Comparison of ENCODE assay signal across 9 cellular contexts in genomic region chr19:2529473-2529918, GRCh38. TPM values are rescaled to one million over a fixed set of nuclear protein-coding genes. Genes with fewer than 3 reads are reported as not detected.
DNase-seq lines count a peak whose midpoint lies in the region; ATAC-seq and TF ChIP-seq lines count a peak whose summit lies in the region.
"Had no signal": no experiment of that assay in that cellular context is flagged by ENCODE, and none has a peak within 500 bp of the region (broad histone marks: within the 10 kb centered on the region; RNA-seq: fewer than 3 reads in every experiment).

No MANE protein-coding gene starts in this region.

- no peak overlapping the region for H2BK5ac ChIP-seq in mesenchymal stem cell (ENCODE audit: low read depth, low read length, poor library complexity, severe bottlenecking)

- H3K36me3 ChIP-seq in mesenchymal stem cell (ENCODE audit: control insufficient read depth in 1 of 2, insufficient read depth in 2 of 2, low read depth in 1 of 2, low read length in 2 of 2) = no peaks in the 10 kb centered on the region
- H3K36me3 ChIP-seq in tibial nerve = no peaks in the 10 kb centered on the region

- CTCF ChIA-PET in activated CD8-positive, alpha-beta memory T cell treated with anti-CD3 and anti-CD28 coated beads, Interleukin-2, amount 10 ng/mL, durations not matched to agents 7 days and 5 days (lab: Charles Lee) = interaction anchor here (1.2 kb wide), 1 partner anchor 50 kb away, joined by 3 read pairs; no protein-coding TSS in a partner anchor

- no peak overlapping the region for H2AFZ ChIP-seq in mesenchymal stem cell (ENCODE audit: low read depth, low read length)

- H3K4me1 Mint-ChIP-seq in activated CD8-positive, alpha-beta memory T cell treated with anti-CD3 and anti-CD28 coated beads, Interleukin-2, amount 10 ng/mL, durations not matched to agents 7 days and 5 days = peaks cover 17% of the 10 kb centered on the region

- H3K27me3 Mint-ChIP-seq in activated CD8-positive, alpha-beta memory T cell treated with anti-CD3 and anti-CD28 coated beads, Interleukin-2, amount 10 ng/mL, durations not matched to agents 7 days and 5 days = peaks cover 9% of the 10 kb centered on the region
- H3K27me3 Mint-ChIP-seq: activated naive CD8-positive, alpha-beta T cell treated with anti-CD3 and anti-CD28 coated beads, Interleukin-2, amount 50 U/mL, for 24 hours had no signal

- peak overlapping the region in 1 of 2 experiments; percentile 21 for H2BK12ac ChIP-seq in mesenchymal stem cell (ENCODE audit: low read length in 2 of 2)

- H3K4me1 ChIP-seq in mesenchymal stem cell (ENCODE audit: control insufficient read depth, insufficient read depth, low read depth, low read length) (peaks cover 14% of the 10 kb centered on the region), tibial nerve (peaks cover 0 to 19% (median 2%) of the 10 kb centered on the region in 4 donors)

- no peak overlapping the region for H3K4me2 ChIP-seq in mesenchymal stem cell (ENCODE audit: low read length, poor library complexity, severe bottlenecking)

- H3K23ac ChIP-seq in mesenchymal stem cell (ENCODE audit: low read length in 2 of 2) = no peak overlapping the region

- H3K9me3 ChIP-seq in mesenchymal stem cell (ENCODE audit: control insufficient read depth, low read length) = peaks cover 5% of the 10 kb centered on the region
- H3K9me3 ChIP-seq in tibial nerve = peaks cover 0 to 15% (median 0%) of the 10 kb centered on the region in 4 donors

- ATAC-seq in activated CD8-positive, alpha-beta memory T cell treated with anti-CD3 and anti-CD28 coated beads, Interleukin-2, amount 10 ng/mL, durations not matched to agents 7 days and 5 days = no peak
- ATAC-seq: activated naive CD8-positive, alpha-beta T cell treated with anti-CD3 and anti-CD28 coated beads, Interleukin-2, amount 50 U/mL, for 24 hours had no signal

- no peaks in the 10 kb centered on the region for H3K27me3 ChIP-seq in mesenchymal stem cell (ENCODE audit: control insufficient read depth in 1 of 2, insufficient read depth in 1 of 2, low read length in 2 of 2)
- no peaks in the 10 kb centered on the region for H3K27me3 ChIP-seq in tibial nerve

- H3K27ac Mint-ChIP-seq in activated CD8-positive, alpha-beta memory T cell treated with anti-CD3 and anti-CD28 coated beads, Interleukin-2, amount 10 ng/mL, durations not matched to agents 7 days and 5 days = no peak overlapping the region
- H3K27ac Mint-ChIP-seq: activated naive CD8-positive, alpha-beta T cell treated with anti-CD3 and anti-CD28 coated beads, Interleukin-2, amount 50 U/mL, for 24 hours had no signal

- TF ChIP-seq POLR2A in tibial nerve (IDR thresholded peaks at IDR 0.05) = no peak

- no peak overlapping the region for H3K4me3 Mint-ChIP-seq in activated CD8-positive, alpha-beta memory T cell treated with anti-CD3 and anti-CD28 coated beads, Interleukin-2, amount 10 ng/mL, durations not matched to agents 7 days and 5 days
- H3K4me3 Mint-ChIP-seq: activated naive CD8-positive, alpha-beta T cell treated with anti-CD3 and anti-CD28 coated beads, Interleukin-2, amount 50 U/mL, for 24 hours had no signal

- peak overlapping the region; percentile 50 for H4K91ac ChIP-seq in mesenchymal stem cell (ENCODE audit: low read length)

- peak overlapping the region in 1 of 2 experiments; percentile 4 for H3K4ac ChIP-seq in mesenchymal stem cell (ENCODE audit: low read depth in 1 of 2, low read length in 2 of 2)

- H3K9me3 Mint-ChIP-seq in activated CD8-positive, alpha-beta memory T cell treated with anti-CD3 and anti-CD28 coated beads, Interleukin-2, amount 10 ng/mL, durations not matched to agents 7 days and 5 days (ENCODE audit: low read depth) = peaks cover 2% of the 10 kb centered on the region
- H3K9me3 Mint-ChIP-seq: activated naive CD8-positive, alpha-beta T cell treated with anti-CD3 and anti-CD28 coated beads, Interleukin-2, amount 50 U/mL, for 24 hours had no signal

- no peaks in the 10 kb centered on the region for H3K36me3 Mint-ChIP-seq in activated CD8-positive, alpha-beta memory T cell treated with anti-CD3 and anti-CD28 coated beads, Interleukin-2, amount 10 ng/mL, durations not matched to agents 7 days and 5 days

- TF ChIP-seq EP300 in tibial nerve (IDR thresholded peaks at IDR 0.05) = peak in 1 of 2 donors; percentile 14

- in situ Hi-C loops in Caki2 (cut with HindIII; ENCODE audit: low pct_unique_long_range_greater_than_20kb, low sequenced_read_pairs) (no loop called here), astrocyte of the spinal cord (cut with HindIII; ENCODE audit: low sequenced_read_pairs) (no loop called here)

- DNase-seq in Caki2 (ENCODE audit: low read depth) = peak; percentile 70
- DNase-seq in M059J (ENCODE audit: low read depth) = peak; percentile 98
- DNase-seq in astrocyte of the spinal cord (ENCODE audit: low read depth, low spot score) = peak; percentile 80
- peak; percentile 99 for DNase-seq in mesenchymal stem cell
- no peak for DNase-seq in NCI-H446 (lab: John Stamatoyannopoulos, UW)
- DNase-seq in tibial nerve (ENCODE audit: low spot score in 2 of 2) = no peak
- DNase-seq in NK-92 (lab: John Stamatoyannopoulos, UW; ENCODE audit: unreplicated experiment) = no peak
- no peak for DNase-seq in activated CD8-positive, alpha-beta memory T cell treated with anti-CD3 and anti-CD28 coated beads, Interleukin-2, amount 10 ng/mL, durations not matched to agents 7 days and 5 days
- DNase-seq: activated naive CD8-positive, alpha-beta T cell treated with anti-CD3 and anti-CD28 coated beads, Interleukin-2, amount 50 U/mL, for 24 hours had no signal

- TF ChIP-seq CTCF in astrocyte of the spinal cord (IDR thresholded peaks at IDR 0.05; ENCODE audit: low read depth, low read length) (no peak), tibial nerve (IDR thresholded peaks at IDR 0.05) (no peak)

- WGBS in mesenchymal stem cell = 13% methylated on average over 9 of the region's 9 CpGs
- 83 to 87% methylated on average over 8 to 9 of the region's 9 CpGs for WGBS in tibial nerve, 2 donors

- H3K4me3 ChIP-seq in astrocyte of the spinal cord (ENCODE audit: low read depth, low read length) = no peak overlapping the region
- H3K4me3 ChIP-seq in mesenchymal stem cell (ENCODE audit: insufficient read depth in 1 of 2, low read depth in 1 of 2, low read length in 2 of 2) = no peak overlapping the region
- H3K4me3 ChIP-seq in tibial nerve = no peak overlapping the region

- H3K9ac ChIP-seq in mesenchymal stem cell (ENCODE audit: low read length) = no peak overlapping the region

- no peak overlapping the region for H3K14ac ChIP-seq in mesenchymal stem cell (ENCODE audit: low read length in 2 of 2)

- H3K27ac ChIP-seq in mesenchymal stem cell (ENCODE audit: low read length, poor library complexity, severe bottlenecking) = no peak overlapping the region
- peak overlapping the region in 1 of 4 donors; percentile 15 for H3K27ac ChIP-seq in tibial nerve

- H4K8ac ChIP-seq in mesenchymal stem cell (ENCODE audit: low read length) = no peak overlapping the region

- no peaks in the 10 kb centered on the region for H3K79me1 ChIP-seq in mesenchymal stem cell (replicated peaks; ENCODE audit: low read length, poor library complexity, severe bottlenecking)

- peak overlapping the region; percentile 3 to 21 for H3K18ac ChIP-seq in mesenchymal stem cell (ENCODE audit: low read depth in 1 of 2, low read length in 2 of 2)

- H2AK5ac ChIP-seq in mesenchymal stem cell (ENCODE audit: low read length, severe bottlenecking) = peak overlapping the region; percentile 22

- H2BK15ac ChIP-seq in mesenchymal stem cell (ENCODE audit: low read depth, poor library complexity, severe bottlenecking) = no peak overlapping the region

- H2BK120ac ChIP-seq in mesenchymal stem cell (ENCODE audit: low read depth, low read length) = peak overlapping the region; percentile 64

RNA-seq across cellular contexts. Expression of gene GADD45B, which starts 53.6 kb away (rescaled TPM):
- 10.6 and 16.3 TPM in 2 replicates for total RNA-seq in Caki2 (2014; rRNA removed; shearing (Covaris generic); ENCODE audit: low replicate concordance)
- total RNA-seq in M059J (2014; rRNA removed; shearing (Covaris generic)) = 38.8 and 54.0 TPM in 2 replicates
- polyA plus RNA-seq in mesenchymal stem cell (2013, experiment 1 of 2) = 57.8 TPM
- polyA plus RNA-seq in mesenchymal stem cell (2013, experiment 2 of 2) = 51.9 TPM
- total RNA-seq in tibial nerve = 100 to 1,000 TPM; 230 to 440 (median 337) TPM
- 10 to 100 TPM; 63.4 to 79.4 TPM for total RNA-seq in activated CD8-positive, alpha-beta memory T cell treated with anti-CD3 and anti-CD28 coated beads, Interleukin-2, amount 10 ng/mL, durations not matched to agents 7 days and 5 days

Comparison
In these comparisons a context has a peak if more than half of its experiments do, and no peak if none do; other contexts are left out.
1. DNase-seq: peak in Caki2 (single experiment), M059J (single experiment), astrocyte of the spinal cord (single experiment) and mesenchymal stem cell (single experiment); none in NCI-H446 (0 of 2), tibial nerve (0 of 2), NK-92 (single experiment) and activated CD8-positive, alpha-beta memory T cell treated with anti-CD3 and anti-CD28 coated beads, Interleukin-2, amount 10 ng/mL, durations not matched to agents 7 days and 5 days (single experiment).